ENCODE assay signal across 8 cellular contexts in the genomic region with DNA sequence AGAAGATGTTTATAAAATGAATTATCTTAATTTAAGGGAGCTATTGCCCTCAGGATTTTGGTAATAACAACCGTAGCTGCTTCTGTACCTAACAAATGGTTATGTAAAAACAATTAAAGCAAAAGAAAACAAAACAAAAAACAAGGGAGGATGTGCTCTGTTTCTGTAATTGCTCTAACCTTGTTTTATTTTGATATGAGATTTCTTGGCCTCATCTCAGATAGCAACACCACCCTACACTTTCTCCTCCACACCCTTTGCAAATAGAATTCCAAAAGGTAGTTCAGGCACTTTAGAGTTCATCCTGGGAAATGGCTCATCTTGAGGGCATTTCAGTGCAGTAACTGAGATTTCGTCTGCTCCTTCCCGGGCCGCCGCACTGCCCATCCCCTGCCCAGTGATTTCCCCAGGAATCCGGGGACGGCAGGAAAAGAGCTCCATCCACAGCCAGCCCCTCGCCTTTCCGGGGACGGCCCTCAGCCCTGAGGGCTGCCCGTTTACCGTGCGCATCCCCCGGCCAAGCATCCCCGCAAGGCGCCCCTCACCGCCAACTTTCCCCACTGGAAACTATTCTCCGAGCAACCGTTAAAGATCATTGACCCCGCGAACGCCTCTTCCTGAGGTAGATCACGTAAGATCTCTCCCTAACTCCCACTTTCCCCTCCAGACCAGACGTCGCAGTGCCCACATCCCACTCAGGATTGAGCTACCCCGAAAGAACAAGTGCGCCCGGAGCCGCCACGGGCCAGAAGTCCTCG. TPM values are rescaled to one million over a fixed set of nuclear protein-coding genes. Genes with fewer than 3 reads are reported as not detected.
DNase-seq lines count a peak whose midpoint lies in the region; ATAC-seq and TF ChIP-seq lines count a peak whose summit lies in the region.

No MANE protein-coding gene starts in this region.

- TF ChIP-seq CTCF in DND-41 (IDR thresholded peaks at IDR 0.05; ENCODE audit: borderline replicate concordance, extremely low read depth, low read length, poor library complexity, severe bottlenecking) (no peak), lower lobe of right lung (IDR thresholded peaks at IDR 0.05) (no peak)

- no peak for ATAC-seq in DND-41 (ENCODE audit: insufficient read depth, low read depth)
- peak; percentile 2 to 4 for ATAC-seq in lower lobe of right lung

- peaks cover 52% of the 10 kb centered on the region for H4K20me1 ChIP-seq in DND-41 (ENCODE audit: insufficient read depth, low read length)

- H3K36me3 ChIP-seq in DND-41 (ENCODE audit: insufficient read depth, low read length) (peaks cover 17% of the 10 kb centered on the region), lower lobe of right lung (no peaks in the 10 kb centered on the region), thymus (ENCODE audit: control insufficient read depth, insufficient read depth) (no peaks in the 10 kb centered on the region)

- intact Hi-C loops in lower lobe of right lung (cut with DNase I), result no loop called here

- under 1% methylated on average over 31 of the region's 31 CpGs for WGBS in thymus

- H3K4me2 ChIP-seq in DND-41 (ENCODE audit: insufficient read depth, low read length), result peak overlapping the region; percentile 81

- H3K4me3 ChIP-seq in DND-41 (ENCODE audit: low read depth in 1 of 2, low read length in 2 of 2), result peak overlapping the region; percentile 92 to 95
- peak overlapping the region; percentile 85 for H3K4me3 ChIP-seq in lower lobe of right lung
- H3K4me3 ChIP-seq in thymus (ENCODE audit: low read length), result peak overlapping the region; percentile 77

- peak overlapping the region; percentile 98 for H3K9ac ChIP-seq in DND-41 (ENCODE audit: low read depth, low read length)

- peaks cover 88% of the 10 kb centered on the region for H3K79me2 ChIP-seq in DND-41 (ENCODE audit: insufficient read depth, low read length)

- H3K9me3 ChIP-seq in DND-41 (ENCODE audit: insufficient read depth, low read length, severe bottlenecking) (no peaks in the 10 kb centered on the region), lower lobe of right lung (no peaks in the 10 kb centered on the region), thymus (ENCODE audit: control insufficient read depth) (no peaks in the 10 kb centered on the region)

- H3K27ac ChIP-seq in DND-41 (ENCODE audit: low read length) (peak overlapping the region; percentile 97), lower lobe of right lung (peak overlapping the region; percentile 92), thymus (ENCODE audit: low read depth) (peak overlapping the region; percentile 95)

- H3K27me3 ChIP-seq in DND-41 (ENCODE audit: insufficient read depth, low read length, poor library complexity) (no peaks in the 10 kb centered on the region), lower lobe of right lung (ENCODE audit: low read depth) (no peaks in the 10 kb centered on the region), thymus (ENCODE audit: control insufficient read depth, insufficient read depth) (no peaks in the 10 kb centered on the region)

- no peak for DNase-seq in DND-41
- peak; percentile 38 for DNase-seq in LoVo (ENCODE audit: low spot score)
- peak; percentile 39 for DNase-seq in cerebellum (ENCODE audit: low spot score)
- DNase-seq in lower lobe of right lung, result no peak
- no peak for DNase-seq in cerebellar nuclear complex (lab: John Stamatoyannopoulos, UW)
- no peak for DNase-seq in NCI-H2081 (lab: John Stamatoyannopoulos, UW)
- DNase-seq in AML-193 (lab: John Stamatoyannopoulos, UW), result no peak

- H2AFZ ChIP-seq in DND-41 (ENCODE audit: low read depth, low read length), result no peak overlapping the region

- peaks cover 69% of the 10 kb centered on the region for H3K4me1 ChIP-seq in DND-41 (ENCODE audit: insufficient read depth, low read length)
- H3K4me1 ChIP-seq in lower lobe of right lung, result peaks cover 47% of the 10 kb centered on the region
- peaks cover 16% of the 10 kb centered on the region for H3K4me1 ChIP-seq in thymus (ENCODE audit: control insufficient read depth, insufficient read depth, low read length)

RNA-seq across cellular contexts. Expression of a gene that starts 1.2 kb away (rescaled TPM):
- total RNA-seq in cerebellum, result 73.8 TPM
- 61.1 TPM for total RNA-seq in lower lobe of right lung
- 79.6 TPM for polyA plus RNA-seq in thymus

RNA-seq across cellular contexts. Expression of a gene that starts 11.9 kb away (rescaled TPM):
- total RNA-seq in cerebellum, result 35.6 TPM
- 43.0 TPM for total RNA-seq in lower lobe of right lung
- 10.7 TPM for polyA plus RNA-seq in thymus

Comparison
In these comparisons a context has a peak if more than half of its experiments do, and no peak if none do; other contexts are left out.
1. DNase-seq: peak in LoVo (single experiment) and cerebellum (single experiment); none in DND-41 (single experiment), lower lobe of right lung (single experiment), cerebellar nuclear complex (0 of 2), NCI-H2081 (0 of 2) and AML-193 (0 of 2).
2. Peak in every context shown above with its lines, with median percentiles within 50 percentile points of each other: H3K27ac ChIP-seq and H3K4me3 ChIP-seq.